15 cellular contexts compared by ENCODE assay signal in the genomic region with DNA sequence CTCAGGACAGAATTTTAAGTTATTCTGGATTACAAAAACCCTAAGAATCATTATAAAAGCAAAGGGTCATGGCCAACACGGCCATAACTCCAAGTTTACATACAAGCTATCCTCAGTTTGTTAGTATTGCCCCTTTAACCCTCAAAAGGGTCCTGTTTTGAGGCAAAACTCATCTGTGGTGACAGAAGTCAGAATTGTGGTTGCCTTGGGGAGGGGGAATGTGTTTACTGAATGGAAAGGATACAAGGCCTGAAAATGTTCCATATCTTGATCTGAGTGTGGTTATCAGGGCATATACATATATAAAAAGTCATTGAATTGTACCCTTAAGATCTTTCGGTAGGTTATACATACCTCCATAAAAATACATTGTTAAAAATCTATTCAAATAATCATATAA. TPM values are rescaled to one million over a fixed set of nuclear protein-coding genes. Genes with fewer than 3 reads are reported as not detected.
A peak's percentile ranks its signal among the peaks of the same experiment; 100 is the strongest.
DNase-seq lines count a peak whose midpoint lies in the region; ATAC-seq and TF ChIP-seq lines count a peak whose summit lies in the region.
"Had no signal": no experiment of that assay in that cellular context is flagged by ENCODE, and none has a peak within 500 bp of the region (broad histone marks: within the 10 kb centered on the region; RNA-seq: fewer than 3 reads in every experiment).

No MANE protein-coding gene starts in this region.

- H3F3A ChIP-seq in GM23338 (replicated peaks; ENCODE audit: low read depth) = peaks cover 24% of the 10 kb centered on the region

- peaks cover 0 to 62% (median 31%) of the 10 kb centered on the region in 11 experiments; a peak in 14 of 22 replicates for H4K20me1 ChIP-seq in BLaER1 treated with 17β-estradiol and CSF1 and Interleukin-3, amounts not matched to agents 10 nM and 100 nM
- peaks cover 9% of the 10 kb centered on the region for H4K20me1 ChIP-seq in GM23338 (replicated peaks; ENCODE audit: insufficient read depth)

- H3K9ac ChIP-seq in BLaER1 treated with 17β-estradiol and CSF1 and Interleukin-3, amounts not matched to agents 10 nM and 100 nM = peak overlapping the region in 3 of 11 experiments; percentile 95 to 96 (median 96); a peak in 3 of 22 replicates

- peaks cover 10 to 31% (median 23%) of the 10 kb centered on the region in 10 experiments; a peak in 19 of 20 replicates for H3K4me1 ChIP-seq in BLaER1 treated with 17β-estradiol and CSF1 and Interleukin-3, amounts not matched to agents 10 nM and 100 nM
- H3K4me1 ChIP-seq in GM23338 (ENCODE audit: insufficient read depth) (peaks cover 23% of the 10 kb centered on the region), adrenal gland (replicated peaks in 1 of 2) (peaks cover 8 to 13% of the 10 kb centered on the region in 2 donors)

- no peaks in the 10 kb centered on the region for H3K9me3 ChIP-seq in BLaER1 treated with 17β-estradiol and CSF1 and Interleukin-3, amounts not matched to agents 10 nM and 100 nM (replicated peaks in 1 of 11)
- no peaks in the 10 kb centered on the region for H3K9me3 ChIP-seq in adrenal gland (replicated peaks in 1 of 3)
- H3K9me3 ChIP-seq: neutrophil had no signal

- H3K4me3 Mint-ChIP-seq in GM23338 (no peak overlapping the region), nephron progenitor cell (peak overlapping the region; percentile 92)
- peak overlapping the region; percentile 91 for H3K4me3 Mint-ChIP-seq in activated T-helper 2 cell treated with anti-CD3 and anti-CD28 coated beads, Interferon-gamma antibody, Interleukin-2, Interleukin-4, amounts not matched to agents 10 μg/mL and 5 μg/mL and 100 μg/mL, durations not matched to agents 14 hours and 24 hours and 36 hours (ENCODE audit: low read depth)

- no peak for ATAC-seq in GM23338

- H3K9me3 Mint-ChIP-seq in GM23338 (no peaks in the 10 kb centered on the region; the same call in 2 of the 3 replicates), nephron progenitor cell (no peaks in the 10 kb centered on the region)
- no peaks in the 10 kb centered on the region for H3K9me3 Mint-ChIP-seq in activated T-helper 2 cell treated with anti-CD3 and anti-CD28 coated beads, Interferon-gamma antibody, Interleukin-2, Interleukin-4, amounts not matched to agents 10 μg/mL and 5 μg/mL and 100 μg/mL, durations not matched to agents 14 hours and 24 hours and 36 hours

- H3K79me2 ChIP-seq in GM23338 (replicated peaks; ENCODE audit: insufficient read depth) = peaks cover 51% of the 10 kb centered on the region

- peak overlapping the region; percentile 72 to 93 (median 85); a peak in 21 of 22 replicates for H3K4me2 ChIP-seq in BLaER1 treated with 17β-estradiol and CSF1 and Interleukin-3, amounts not matched to agents 10 nM and 100 nM
- H3K4me2 ChIP-seq in GM23338 = peak overlapping the region; percentile 82

- TF ChIP-seq POLR2A in adrenal gland (IDR thresholded peaks at IDR 0.05) = no peak

- no peaks in the 10 kb centered on the region; a peak in 1 of 22 replicates for H3K36me3 ChIP-seq in BLaER1 treated with 17β-estradiol and CSF1 and Interleukin-3, amounts not matched to agents 10 nM and 100 nM
- no peaks in the 10 kb centered on the region for H3K36me3 ChIP-seq in GM23338 (ENCODE audit: insufficient read depth)
- H3K36me3 ChIP-seq in adrenal gland (replicated peaks in 1 of 2) = no peaks in the 10 kb centered on the region
- H3K36me3 ChIP-seq: neutrophil had no signal

- H3K4me1 Mint-ChIP-seq in GM23338 = peaks cover 36% of the 10 kb centered on the region
- H3K4me1 Mint-ChIP-seq in activated T-helper 2 cell treated with anti-CD3 and anti-CD28 coated beads, Interferon-gamma antibody, Interleukin-2, Interleukin-4, amounts not matched to agents 10 μg/mL and 5 μg/mL and 100 μg/mL, durations not matched to agents 14 hours and 24 hours and 36 hours (ENCODE audit: low read depth) = peaks cover 46% of the 10 kb centered on the region
- peaks cover 20% of the 10 kb centered on the region for H3K4me1 Mint-ChIP-seq in nephron progenitor cell

- 87 to 94% (median 94%) methylated on average over 2 of the region's 2 CpGs for WGBS in adrenal gland, 4 donors

- H3K27me3 Mint-ChIP-seq in GM23338 (ENCODE audit: insufficient read depth, low read depth, poor library complexity) = peaks cover 27% of the 10 kb centered on the region
- H3K27me3 Mint-ChIP-seq in activated T-helper 2 cell treated with anti-CD3 and anti-CD28 coated beads, Interferon-gamma antibody, Interleukin-2, Interleukin-4, amounts not matched to agents 10 μg/mL and 5 μg/mL and 100 μg/mL, durations not matched to agents 14 hours and 24 hours and 36 hours (ENCODE audit: low read depth) = peaks cover 13% of the 10 kb centered on the region
- H3K27me3 Mint-ChIP-seq in nephron progenitor cell (ENCODE audit: low read depth, poor library complexity) = peaks cover 45% of the 10 kb centered on the region

- peaks cover 2% of the 10 kb centered on the region; the same call in 1 of the 3 replicates for H3K36me3 Mint-ChIP-seq in GM23338 (ENCODE audit: low read depth)
- peaks cover 6% of the 10 kb centered on the region for H3K36me3 Mint-ChIP-seq in activated T-helper 2 cell treated with anti-CD3 and anti-CD28 coated beads, Interferon-gamma antibody, Interleukin-2, Interleukin-4, amounts not matched to agents 10 μg/mL and 5 μg/mL and 100 μg/mL, durations not matched to agents 14 hours and 24 hours and 36 hours (ENCODE audit: low read depth)
- no peaks in the 10 kb centered on the region for H3K36me3 Mint-ChIP-seq in nephron progenitor cell (ENCODE audit: low read depth)

- peak overlapping the region in 6 of 10 experiments; percentile 78 to 99 (median 95); a peak in 8 of 20 replicates for H3K4me3 ChIP-seq in BLaER1 treated with 17β-estradiol and CSF1 and Interleukin-3, amounts not matched to agents 10 nM and 100 nM
- H3K4me3 ChIP-seq in GM23338 = no peak overlapping the region
- peak overlapping the region in 1 of 4 donors; percentile 96 for H3K4me3 ChIP-seq in adrenal gland

- H3K27ac ChIP-seq in BLaER1 treated with 17β-estradiol and CSF1 and Interleukin-3, amounts not matched to agents 10 nM and 100 nM = no peak overlapping the region
- H3K27ac ChIP-seq in GM23338 (ENCODE audit: low read depth) = no peak overlapping the region
- no peak overlapping the region for H3K27ac ChIP-seq in adrenal gland
- H3K27ac ChIP-seq: neutrophil, WERI-Rb-1 had no signal

- peaks cover 13 to 50% (median 41%) of the 10 kb centered on the region in 11 experiments; a peak in 21 of 22 replicates for H3K27me3 ChIP-seq in BLaER1 treated with 17β-estradiol and CSF1 and Interleukin-3, amounts not matched to agents 10 nM and 100 nM
- H3K27me3 ChIP-seq in GM23338 (ENCODE audit: insufficient read depth) (peaks cover 37% of the 10 kb centered on the region), adrenal gland (no peaks in the 10 kb centered on the region)

- H3K9me2 ChIP-seq in GM23338 (ENCODE audit: insufficient read depth) = no peaks in the 10 kb centered on the region

- H3K27ac Mint-ChIP-seq in GM23338 (no peak overlapping the region), nephron progenitor cell (no peak overlapping the region)
- H3K27ac Mint-ChIP-seq in activated T-helper 2 cell treated with anti-CD3 and anti-CD28 coated beads, Interferon-gamma antibody, Interleukin-2, Interleukin-4, amounts not matched to agents 10 μg/mL and 5 μg/mL and 100 μg/mL, durations not matched to agents 14 hours and 24 hours and 36 hours = no peak overlapping the region

- intact Hi-C loops in activated T-helper 2 cell treated with anti-CD3 and anti-CD28 coated beads, Interferon-gamma antibody, Interleukin-2, Interleukin-4, amounts not matched to agents 10 μg/mL and 5 μg/mL and 100 μg/mL, durations not matched to agents 14 hours and 24 hours and 36 hours (cut with micrococcal nuclease) = loop anchor here (1.0 to 5.0 kb wide), 3 partner anchors 60 to 147 kb away; a partner anchor contains a TSS
- intact Hi-C loops in adrenal gland (cut with DNase I) = no loop called here

- H2AFZ ChIP-seq in GM23338 = no peak overlapping the region

- no peak for TF ChIP-seq CTCF in GM23338 (conservative IDR thresholded peaks at IDR 0.05; ENCODE audit: low read depth in 2 of 2)
- TF ChIP-seq CTCF in nephron progenitor cell (IDR thresholded peaks at IDR 0.05) = no peak
- no peak for TF ChIP-seq CTCF in adrenal gland (IDR thresholded peaks at IDR 0.05)

- DNase-seq in GM23338 (ENCODE audit: low spot score) = no peak
- no peak for DNase-seq in activated T-helper 2 cell treated with anti-CD3 and anti-CD28 coated beads, Interferon-gamma antibody, Interleukin-2, Interleukin-4, amounts not matched to agents 10 μg/mL and 5 μg/mL and 100 μg/mL, durations not matched to agents 14 hours and 24 hours and 36 hours (ENCODE audit: low spot score)
- DNase-seq in nephron progenitor cell = no peak
- DNase-seq in adrenal gland = no peak
- DNase-seq in Ammon's horn (ENCODE audit: low spot score) = no peak
- DNase-seq in stimulated activated CD4-positive, alpha-beta T cell treated with anti-CD3 and anti-CD28 coated beads, Interleukin-2, amount 100 ng/mL, for 24 hours = no peak
- DNase-seq in DMS53 (lab: John Stamatoyannopoulos, UW) = no peak
- DNase-seq: activated naive CD4-positive, alpha-beta T cell treated with Interleukin-2 at 50 U/mL for 16 hours; COR-L47; cortex of kidney; NCI-H1092 treated with DMSO at 0.1 percent for 48 hours; NCI-H446; WERI-Rb-1 had no signal

RNA-seq across cellular contexts. Expression of a gene that starts 2.1 kb away (rescaled TPM):
- 19.0 and 24.0 TPM in 2 replicates for total RNA-seq in GM23338 (2014; rRNA removed; shearing (Covaris generic))
- polyA plus RNA-seq in GM23338 (2016; fragmentation: Nextera tagmentation; extraction: Ambion mirVana) = 4.9 and 5.3 TPM in 2 replicates
- 23.4 and 24.3 TPM in 2 replicates for total RNA-seq in activated T-helper 2 cell treated with anti-CD3 and anti-CD28 coated beads, Interferon-gamma antibody, Interleukin-2, Interleukin-4, amounts not matched to agents 10 μg/mL and 5 μg/mL and 100 μg/mL, durations not matched to agents 14 hours and 24 hours and 36 hours
- total RNA-seq in adrenal gland = 10 to 100 TPM in 4 of 8 donors, 1 to 10 TPM in 4; 6.6 to 14.7 (median 10.5) TPM
- 1 to 10 TPM; 2.1 to 5.8 (median 2.7) TPM for polyA plus RNA-seq in adrenal gland
